Comparison of ENCODE assay signal across 12 cellular contexts in genomic region chr1:9371391-9371935, GRCh38.
DNase-seq lines count a peak whose midpoint lies in the region; FAIRE-seq and TF ChIP-seq lines count a peak whose summit lies in the region.
"Had no signal": no experiment of that assay in that cellular context is flagged by ENCODE, and none has a peak within 500 bp of the region (broad histone marks: within the 10 kb centered on the region; RNA-seq: fewer than 3 reads in every experiment).

No MANE protein-coding gene starts in this region.

- in situ Hi-C loops in GM23248 (cut with MboI): no loop called here

- H4K20me1 ChIP-seq in GM23248 (ENCODE audit: insufficient read depth): no peaks in the 10 kb centered on the region

- H3K4me1 ChIP-seq in GM23248 (ENCODE audit: insufficient read depth): no peaks in the 10 kb centered on the region
- H3K4me1 ChIP-seq in skeletal muscle tissue (ENCODE audit: control insufficient read depth in 3 of 3, insufficient read depth in 3 of 3, low read length in 3 of 3): peaks cover 16 to 35% (median 22%) of the 10 kb centered on the region in 3 donors

- no peak overlapping the region for H3K4me2 ChIP-seq in GM23248 (ENCODE audit: unreplicated experiment)

- DNase-seq in GM23248: peak; percentile 51
- peak; percentile 75 for DNase-seq in choroid plexus epithelial cell (ENCODE audit: low read depth)
- peak; percentile 59 for DNase-seq in kidney tubule cell (ENCODE audit: low spot score)
- no peak for DNase-seq in SKM-1 treated with dmso at 0.1 percent for 144 hours (lab: John Stamatoyannopoulos, UW; ENCODE audit: unreplicated experiment)
- DNase-seq in urothelium cell line (ENCODE audit: low spot score): no peak
- no peak for DNase-seq in NCI-H748 (lab: John Stamatoyannopoulos, UW; ENCODE audit: unreplicated experiment)
- no peak for DNase-seq in putamen (ENCODE audit: low spot score)
- DNase-seq: activated gamma-delta T cell treated with Interleukin-2 at 50 U/mL for 16 hours, KBM-7 had no signal

- no peaks in the 10 kb centered on the region for H3F3A ChIP-seq in GM23248 (ENCODE audit: insufficient read depth)

- FAIRE-seq in urothelium cell line (lab: Jason Lieb, UNC): no peak
- FAIRE-seq: H54, islet of Langerhans had no signal

- H3K36me3 ChIP-seq in GM23248 (ENCODE audit: low read depth) (no peaks in the 10 kb centered on the region), skeletal muscle tissue (ENCODE audit: control insufficient read depth in 3 of 3, insufficient read depth in 3 of 3, low read length in 3 of 3) (peaks cover 0 to 7% (median 4%) of the 10 kb centered on the region in 3 donors)

- H3K9me3 ChIP-seq in GM23248 (ENCODE audit: low read depth) (no peaks in the 10 kb centered on the region), skeletal muscle tissue (ENCODE audit: control insufficient read depth in 3 of 3, low read length in 3 of 3) (no peaks in the 10 kb centered on the region)

- no peaks in the 10 kb centered on the region for H3K9me2 ChIP-seq in GM23248 (ENCODE audit: insufficient read depth)

- no peak for TF ChIP-seq CTCF in choroid plexus epithelial cell (conservative IDR thresholded peaks at IDR 0.05; ENCODE audit: low read depth, low read length)

- no peak overlapping the region for H2AFZ ChIP-seq in GM23248

- H3K27ac ChIP-seq in GM23248 (no peak overlapping the region), skeletal muscle tissue (ENCODE audit: low read depth, low read length) (peak overlapping the region; percentile 36)

- 32 to 35% methylated on average over 12 to 15 of the region's 15 CpGs for WGBS in GM23248 (ENCODE audit: low coverage in 1 of 2, low lambda C conversion rate in 2 of 2, missing lambda C conversion rate in 2 of 2), 2 experiments

- H3K4me3 ChIP-seq in GM23248 (no peak overlapping the region), choroid plexus epithelial cell (ENCODE audit: low read depth, low read length) (no peak overlapping the region), skeletal muscle tissue (ENCODE audit: low read length in 3 of 3) (no peak overlapping the region)

- H3K9ac ChIP-seq in GM23248 (no peak overlapping the region), skeletal muscle tissue (ENCODE audit: low read depth in 1 of 3, low read length in 3 of 3) (no peak overlapping the region)

- H3K27me3 ChIP-seq in GM23248 (replicated peaks; ENCODE audit: insufficient read depth) (no peaks in the 10 kb centered on the region), skeletal muscle tissue (ENCODE audit: control insufficient read depth in 3 of 3, insufficient read depth in 3 of 3, low read length in 3 of 3) (no peaks in the 10 kb centered on the region)

- H3K79me2 ChIP-seq in GM23248 (ENCODE audit: insufficient read depth): 0 out of 2 replicates have a peak, but pooled peaks cover 4% of the 10 kb centered on the region

Comparison
In these comparisons a context has a peak if more than half of its experiments do, and no peak if none do; other contexts are left out.
1. DNase-seq: peak in GM23248 (single experiment), choroid plexus epithelial cell (single experiment) and kidney tubule cell (single experiment); none in SKM-1 treated with dmso at 0.1 percent for 144 hours (single experiment), urothelium cell line (single experiment), NCI-H748 (single experiment) and putamen (single experiment).